Comparison of ENCODE assay signal across 8 cellular contexts in genomic region chr9:129069128-129069824, GRCh38. TPM values are rescaled to one million over a fixed set of nuclear protein-coding genes. Genes with fewer than 3 reads are reported as not detected.
DNase-seq lines count a peak whose midpoint lies in the region; ATAC-seq and TF ChIP-seq lines count a peak whose summit lies in the region.

No MANE protein-coding gene starts in this region.

- no peak overlapping the region for H3K27ac ChIP-seq in vagina

- DNase-seq in NAMALWA (ENCODE audit: low spot score) (peak; percentile 57), activated T-cell treated with anti-CD3 and anti-CD28 coated beads for 48 hours (ENCODE audit: low read depth) (peak; percentile 54), left cardiac atrium (peak; percentile 83), vagina (ENCODE audit: extremely low spot score in 2 of 2) (no peak)
- peak; percentile 32 for DNase-seq in stimulated activated CD4-positive, alpha-beta T cell treated with anti-CD3 and anti-CD28 coated beads, Interleukin-2, amount 100 ng/mL, for 4 hours (ENCODE audit: low read depth)

- intact Hi-C loops in left cardiac atrium (cut with DNase I) (no loop called here), vagina (cut with DNase I) (no loop called here)

- TF ChIP-seq POLR2A in vagina (IDR thresholded peaks at IDR 0.05), result no peak

- no peaks in the 10 kb centered on the region for H3K9me3 ChIP-seq in vagina

- no peaks in the 10 kb centered on the region for H3K27me3 ChIP-seq in vagina

- TF ChIP-seq CTCF in vagina (IDR thresholded peaks at IDR 0.05), result no peak

- H3K4me3 ChIP-seq in vagina, result no peak overlapping the region

- peaks cover 0 to 41% of the 10 kb centered on the region in 2 donors for H3K36me3 ChIP-seq in vagina

- H3K4me1 ChIP-seq in vagina, result no peaks in the 10 kb centered on the region

- ATAC-seq in GM18868 (IDR thresholded peaks at IDR 0.05; ENCODE audit: unreplicated experiment), result peak; percentile 87
- ATAC-seq in left cardiac atrium, result peak; percentile 93 to 96
- no peak for ATAC-seq in GM19023 (IDR thresholded peaks at IDR 0.05; ENCODE audit: unreplicated experiment)
- no peak for ATAC-seq in HG03025 (IDR thresholded peaks at IDR 0.05; ENCODE audit: low FRiP score, unreplicated experiment)

RNA-seq across cellular contexts. Expression of gene DOLPP1, which starts 11.6 kb away (rescaled TPM):
- total RNA-seq in left cardiac atrium, result 1 to 10 TPM; 4.5 to 5.0 TPM
- total RNA-seq in vagina, result 3.2 TPM

RNA-seq across cellular contexts. Expression of gene MIGA2, which starts 32.9 kb away (rescaled TPM):
- total RNA-seq in left cardiac atrium, result 10 to 100 TPM; 31.8 to 36.3 TPM
- 35.1 TPM for total RNA-seq in vagina

RNA-seq across cellular contexts. Expression of gene SH3GLB2, which starts 41.1 kb away (rescaled TPM):
- total RNA-seq in left cardiac atrium (10 to 100 TPM; 35.5 to 39.6 TPM), vagina (86.2 TPM)

RNA-seq across cellular contexts. Expression of gene CRAT, which starts 41.3 kb away (rescaled TPM):
- total RNA-seq in left cardiac atrium (10 to 100 TPM; 58.4 to 61.1 TPM), vagina (59.9 TPM)

RNA-seq across cellular contexts. Expression of gene PTPA, which starts 41.9 kb away (rescaled TPM):
- total RNA-seq in left cardiac atrium (100 to 1,000 TPM; 113 to 131 TPM), vagina (46.2 TPM)

Comparison
In these comparisons a context has a peak if more than half of its experiments do, and no peak if none do; other contexts are left out.
1. ATAC-seq: peak in GM18868 (single experiment) and left cardiac atrium (2 of 2); none in GM19023 (single experiment) and HG03025 (single experiment).
2. DNase-seq: peak in NAMALWA (single experiment), activated T-cell treated with anti-CD3 and anti-CD28 coated beads for 48 hours (single experiment), left cardiac atrium (single experiment) and stimulated activated CD4-positive, alpha-beta T cell treated with anti-CD3 and anti-CD28 coated beads, Interleukin-2, amount 100 ng/mL, for 4 hours (single experiment); none in vagina (0 of 2).